ENCODE assay signal across 14 cellular contexts in genomic region chr21:26945916-26946315, GRCh38. TPM values are rescaled to one million over a fixed set of nuclear protein-coding genes. Genes with fewer than 3 reads are reported as not detected.
DNase-seq lines count a peak whose midpoint lies in the region; ATAC-seq and TF ChIP-seq lines count a peak whose summit lies in the region.
"Had no signal": no experiment of that assay in that cellular context is flagged by ENCODE, and none has a peak within 500 bp of the region (broad histone marks: within the 10 kb centered on the region; RNA-seq: fewer than 3 reads in every experiment).

No MANE protein-coding gene starts in this region.

- H3K4me1 ChIP-seq in GM23338 (ENCODE audit: insufficient read depth) (peaks cover 26% of the 10 kb centered on the region), colonic mucosa (no peaks in the 10 kb centered on the region), left lung (peaks cover 0 to 16% of the 10 kb centered on the region in 2 donors), spleen (peaks cover 0 to 25% (median 10%) of the 10 kb centered on the region in 6 donors), OCI-LY7 (ENCODE audit: insufficient read depth, low read length, poor library complexity, severe bottlenecking) (no peaks in the 10 kb centered on the region)

- no peaks in the 10 kb centered on the region for H3K9me3 Mint-ChIP-seq in GM23338
- H3K9me3 Mint-ChIP-seq in T-helper 2 cell treated with Interferon-gamma antibody and Interleukin-4, amounts not matched to agents 5 μg/mL and 100 μg/mL, for 36 hours, result no peaks in the 10 kb centered on the region
- no peaks in the 10 kb centered on the region for H3K9me3 Mint-ChIP-seq in activated CD4-positive, alpha-beta T cell treated with anti-CD3 and anti-CD28 coated beads, Interleukin-2, amount 10 ng/mL, durations not matched to agents 24 days and 14 days

- 49 to 65% (median 52%) methylated on average over 8 of the region's 8 CpGs for WGBS in spleen, 5 donors

- TF ChIP-seq CTCF in GM23338 (conservative IDR thresholded peaks at IDR 0.05; ENCODE audit: low read depth in 2 of 2), result no peak
- no peak for TF ChIP-seq CTCF in colonic mucosa (IDR thresholded peaks at IDR 0.05)
- TF ChIP-seq CTCF in left lung (IDR thresholded peaks at IDR 0.05), result no peak
- no peak for TF ChIP-seq CTCF in spleen (IDR thresholded peaks at IDR 0.05 in 8 of 11, conservative IDR thresholded peaks at IDR 0.05 in 3 of 11)
- TF ChIP-seq CTCF in OCI-LY7 (conservative IDR thresholded peaks at IDR 0.05; ENCODE audit: low read length), result no peak

- H3K4me3 ChIP-seq in GM23338 (no peak overlapping the region), colonic mucosa (no peak overlapping the region), left lung (no peak overlapping the region), spleen (no peak overlapping the region), OCI-LY7 (ENCODE audit: low read depth, low read length, poor library complexity, severe bottlenecking) (no peak overlapping the region)
- H3K4me3 ChIP-seq: skin epidermis had no signal

- H3K79me2 ChIP-seq in GM23338 (replicated peaks; ENCODE audit: insufficient read depth) (no peaks in the 10 kb centered on the region), OCI-LY7 (ENCODE audit: insufficient read depth, low read depth, low read length) (no peaks in the 10 kb centered on the region)

- CTCF ChIA-PET in OCI-LY7 (lab: Charles Lee; ENCODE audit: unreplicated experiment), result no interaction called here

- intact Hi-C loops in colonic mucosa (cut with DNase I), result no loop called here
- intact Hi-C loops in left lung (cut with DNase I), result no loop called here
- intact Hi-C loops in spleen (cut with DNase I; ENCODE audit: low total_unique reads), result no loop called here
- intact Hi-C loops in OCI-LY7 (cut with micrococcal nuclease; ENCODE audit: unreplicated experiment), result no loop called here
- intact Hi-C loops in activated CD4-positive, alpha-beta T cell treated with anti-CD3 and anti-CD28 coated beads, Interleukin-2, amount 10 ng/mL, durations not matched to agents 24 days and 14 days (cut with micrococcal nuclease), result no loop called here

- H3K4me2 ChIP-seq in GM23338 (peak overlapping the region; percentile 31), OCI-LY7 (ENCODE audit: low read length) (no peak overlapping the region)

- no TSS peak for BruUV-seq in OCI-LY7 (replicated peaks; lab: Mats Ljungman, UMichigan)

- no peak overlapping the region for H3K9ac ChIP-seq in colonic mucosa (ENCODE audit: low read depth in 2 of 2, low read length in 2 of 2)

- peaks cover 22% of the 10 kb centered on the region for H3K4me1 Mint-ChIP-seq in GM23338
- no peaks in the 10 kb centered on the region for H3K4me1 Mint-ChIP-seq in T-helper 2 cell treated with Interferon-gamma antibody and Interleukin-4, amounts not matched to agents 5 μg/mL and 100 μg/mL, for 36 hours (ENCODE audit: low read depth)
- no peaks in the 10 kb centered on the region for H3K4me1 Mint-ChIP-seq in activated CD4-positive, alpha-beta T cell treated with anti-CD3 and anti-CD28 coated beads, Interleukin-2, amount 10 ng/mL, durations not matched to agents 24 days and 14 days
- H3K4me1 Mint-ChIP-seq: activated CD8-positive, alpha-beta memory T cell treated with anti-CD3 and anti-CD28 coated beads, Interleukin-2, amount 10 ng/mL, durations not matched to agents 7 days and 5 days; CD4-positive, alpha-beta memory T cell had no signal

- no peak overlapping the region for H3K27ac Mint-ChIP-seq in GM23338
- no peak overlapping the region for H3K27ac Mint-ChIP-seq in T-helper 2 cell treated with Interferon-gamma antibody and Interleukin-4, amounts not matched to agents 5 μg/mL and 100 μg/mL, for 36 hours
- H3K27ac Mint-ChIP-seq in activated CD4-positive, alpha-beta T cell treated with anti-CD3 and anti-CD28 coated beads, Interleukin-2, amount 10 ng/mL, durations not matched to agents 24 days and 14 days, result no peak overlapping the region
- H3K27ac Mint-ChIP-seq: activated CD8-positive, alpha-beta memory T cell treated with anti-CD3 and anti-CD28 coated beads, Interleukin-2, amount 10 ng/mL, durations not matched to agents 7 days and 5 days; CD4-positive, alpha-beta memory T cell had no signal

- POLR2A ChIA-PET in OCI-LY7 (lab: Charles Lee), result no interaction called here

- peak; percentile 21 for DNase-seq in GM23338 (ENCODE audit: low spot score)
- DNase-seq in colonic mucosa, result no peak
- DNase-seq in left lung, result peak in 1 of 2 donors; percentile 53
- DNase-seq in spleen, result no peak
- no peak for DNase-seq in OCI-LY7 (ENCODE audit: low spot score)
- DNase-seq in superior temporal gyrus (ENCODE audit: extremely low spot score), result no peak
- no peak for DNase-seq in T-helper 2 cell treated with Interferon-gamma antibody and Interleukin-4, amounts not matched to agents 5 μg/mL and 100 μg/mL, for 36 hours (ENCODE audit: low spot score)
- no peak for DNase-seq in activated CD4-positive, alpha-beta T cell treated with anti-CD3 and anti-CD28 coated beads, Interleukin-2, amount 10 ng/mL, durations not matched to agents 24 days and 14 days
- DNase-seq: activated CD8-positive, alpha-beta memory T cell treated with anti-CD3 and anti-CD28 coated beads, Interleukin-2, amount 10 ng/mL, durations not matched to agents 7 days and 5 days; amniotic stem cell; CD4-positive, alpha-beta memory T cell; T-helper 2 cell had no signal

- H3K27ac ChIP-seq in GM23338 (ENCODE audit: low read depth) (no peak overlapping the region), colonic mucosa (peak overlapping the region; percentile 9), left lung (peak overlapping the region in 1 of 2 donors; percentile 8), spleen (peak overlapping the region in 6 of 8 donors; percentile 1 to 51 (median 38)), OCI-LY7 (ENCODE audit: low read depth, low read length, poor library complexity, severe bottlenecking) (no peak overlapping the region)

- peaks cover 36% of the 10 kb centered on the region; the same call in 1 of the 2 replicates for H3K27me3 ChIP-seq in GM23338 (ENCODE audit: insufficient read depth)
- no peaks in the 10 kb centered on the region for H3K27me3 ChIP-seq in colonic mucosa
- no peaks in the 10 kb centered on the region for H3K27me3 ChIP-seq in left lung
- H3K27me3 ChIP-seq in spleen (replicated peaks in 1 of 7), result no peaks in the 10 kb centered on the region

- no peaks in the 10 kb centered on the region for H3K9me3 ChIP-seq in colonic mucosa
- H3K9me3 ChIP-seq in left lung, result no peaks in the 10 kb centered on the region
- H3K9me3 ChIP-seq in spleen, result no peaks in the 10 kb centered on the region
- H3K9me3 ChIP-seq in OCI-LY7 (ENCODE audit: low read length), result no peaks in the 10 kb centered on the region

- H4K20me1 ChIP-seq in GM23338 (replicated peaks; ENCODE audit: insufficient read depth) (no peaks in the 10 kb centered on the region), OCI-LY7 (ENCODE audit: insufficient read depth, low read length) (no peaks in the 10 kb centered on the region)

- no peaks in the 10 kb centered on the region for H3K36me3 Mint-ChIP-seq in GM23338 (ENCODE audit: low read depth)
- no peaks in the 10 kb centered on the region for H3K36me3 Mint-ChIP-seq in T-helper 2 cell treated with Interferon-gamma antibody and Interleukin-4, amounts not matched to agents 5 μg/mL and 100 μg/mL, for 36 hours (ENCODE audit: low read depth)
- no peaks in the 10 kb centered on the region for H3K36me3 Mint-ChIP-seq in activated CD4-positive, alpha-beta T cell treated with anti-CD3 and anti-CD28 coated beads, Interleukin-2, amount 10 ng/mL, durations not matched to agents 24 days and 14 days (ENCODE audit: low read depth)
- H3K36me3 Mint-ChIP-seq: activated CD8-positive, alpha-beta memory T cell treated with anti-CD3 and anti-CD28 coated beads, Interleukin-2, amount 10 ng/mL, durations not matched to agents 7 days and 5 days; CD4-positive, alpha-beta memory T cell had no signal

- H3K27me3 Mint-ChIP-seq in GM23338 (ENCODE audit: insufficient read depth, low read depth, poor library complexity), result peaks cover 2% of the 10 kb centered on the region
- H3K27me3 Mint-ChIP-seq in T-helper 2 cell treated with Interferon-gamma antibody and Interleukin-4, amounts not matched to agents 5 μg/mL and 100 μg/mL, for 36 hours (ENCODE audit: low read depth), result no peaks in the 10 kb centered on the region
- H3K27me3 Mint-ChIP-seq in activated CD4-positive, alpha-beta T cell treated with anti-CD3 and anti-CD28 coated beads, Interleukin-2, amount 10 ng/mL, durations not matched to agents 24 days and 14 days, result no peaks in the 10 kb centered on the region
- H3K27me3 Mint-ChIP-seq: activated CD8-positive, alpha-beta memory T cell treated with anti-CD3 and anti-CD28 coated beads, Interleukin-2, amount 10 ng/mL, durations not matched to agents 7 days and 5 days had no signal

- ATAC-seq in GM23338, result peak; percentile 66
- ATAC-seq in left lung, result peak; percentile 98
- ATAC-seq: activated CD8-positive, alpha-beta memory T cell treated with anti-CD3 and anti-CD28 coated beads, Interleukin-2, amount 10 ng/mL, durations not matched to agents 7 days and 5 days; left colon had no signal

- no peaks in the 10 kb centered on the region for H3K36me3 ChIP-seq in GM23338 (ENCODE audit: insufficient read depth)
- no peaks in the 10 kb centered on the region for H3K36me3 ChIP-seq in colonic mucosa
- H3K36me3 ChIP-seq in left lung, result no peaks in the 10 kb centered on the region
- H3K36me3 ChIP-seq in spleen, result no peaks in the 10 kb centered on the region
- no peaks in the 10 kb centered on the region for H3K36me3 ChIP-seq in OCI-LY7 (ENCODE audit: insufficient read depth, low read length)

- H2AFZ ChIP-seq in GM23338 (0 out of 2 replicates have a peak overlapping the region, but pooled peaks have one; percentile 26), OCI-LY7 (ENCODE audit: low read length) (no peak overlapping the region)

- no peak for TF ChIP-seq POLR2A in spleen (IDR thresholded peaks at IDR 0.05)

- no peaks in the 10 kb centered on the region for H3F3A ChIP-seq in GM23338 (replicated peaks; ENCODE audit: low read depth)

- H3K9me2 ChIP-seq in GM23338 (ENCODE audit: insufficient read depth) (no peaks in the 10 kb centered on the region), OCI-LY7 (ENCODE audit: insufficient read depth, low read length) (no peaks in the 10 kb centered on the region)

- no peak overlapping the region for H3K4me3 Mint-ChIP-seq in GM23338
- no peak overlapping the region for H3K4me3 Mint-ChIP-seq in T-helper 2 cell treated with Interferon-gamma antibody and Interleukin-4, amounts not matched to agents 5 μg/mL and 100 μg/mL, for 36 hours
- H3K4me3 Mint-ChIP-seq in activated CD4-positive, alpha-beta T cell treated with anti-CD3 and anti-CD28 coated beads, Interleukin-2, amount 10 ng/mL, durations not matched to agents 24 days and 14 days, result no peak overlapping the region
- H3K4me3 Mint-ChIP-seq: activated CD8-positive, alpha-beta memory T cell treated with anti-CD3 and anti-CD28 coated beads, Interleukin-2, amount 10 ng/mL, durations not matched to agents 7 days and 5 days; CD4-positive, alpha-beta memory T cell had no signal

RNA-seq across cellular contexts. Expression of gene ADAMTS5, which starts 21.0 kb away (rescaled TPM):
- total RNA-seq in GM23338 (2014; rRNA removed; shearing (Covaris generic)), result 0.21 and 0.47 TPM in 2 replicates
- 0.16 and 0.32 TPM in 2 replicates for polyA plus RNA-seq in GM23338 (2016; fragmentation: Nextera tagmentation; extraction: Ambion mirVana)
- total RNA-seq in colonic mucosa, result 1 to 10 TPM in 1 of 2 donors, under 1 TPM in 1; 0.96 to 1.6 TPM
- 1 to 10 TPM; 1.5 to 3.5 TPM for total RNA-seq in left lung
- total RNA-seq in spleen, result 10 to 100 TPM; 23.1 to 61.2 (median 32.6) TPM
- 1 to 10 TPM; 1.7 to 5.0 (median 2.2) TPM for polyA plus RNA-seq in spleen
- total RNA-seq in OCI-LY7 (2014; rRNA removed; shearing (Covaris generic)), result not detected in 2 replicates
- total RNA-seq in OCI-LY7 (2022), result not detected in 2 replicates
- total RNA-seq in activated CD4-positive, alpha-beta T cell treated with anti-CD3 and anti-CD28 coated beads, Interleukin-2, amount 10 ng/mL, durations not matched to agents 24 days and 14 days, result not detected in 2 replicates
- total RNA-seq: activated CD8-positive, alpha-beta memory T cell treated with anti-CD3 and anti-CD28 coated beads, Interleukin-2, amount 10 ng/mL, durations not matched to agents 7 days and 5 days; CD4-positive, alpha-beta memory T cell had no signal
- polyA plus RNA-seq: CD4-positive, alpha-beta memory T cell had no signal

Comparison
In these comparisons a context has a peak if more than half of its experiments do, and no peak if none do; other contexts are left out.
1. H3K27ac ChIP-seq: peak in colonic mucosa (single experiment) and spleen (6 of 8); none in GM23338 (single experiment) and OCI-LY7 (single experiment).
2. RNA of gene ADAMTS5, which starts 21.0 kb away (total RNA-seq): 23.1 to 61.2 TPM in spleen; 1.5 to 3.5 TPM in left lung, 0.96 to 1.6 TPM in colonic mucosa, 0.21 to 0.47 TPM in GM23338, not detected in OCI-LY7 and not detected in activated CD4-positive, alpha-beta T cell treated with anti-CD3 and anti-CD28 coated beads, Interleukin-2, amount 10 ng/mL, durations not matched to agents 24 days and 14 days; every median in the first group is over 4 times any median in the second.